Comparison of ENCODE assay signal across 20 cellular contexts in genomic region chr7:29249383-29249750, GRCh38.
"Had no signal": no experiment of that assay in that cellular context is flagged by ENCODE, and none has a peak within 500 bp of the region (broad histone marks: within the 10 kb centered on the region; RNA-seq: fewer than 3 reads in every experiment).

No MANE protein-coding gene starts in this region.

- H3K9me3 ChIP-seq: gastrocnemius medialis, mucosa of descending colon, stomach had no signal

- H3K9me3 Mint-ChIP-seq: activated T-cell treated with anti-CD3 and anti-CD28 coated beads, Interleukin-2, amount 50 U/mL, for 72 hours; naive B cell; stimulated activated effector memory CD8-positive, alpha-beta T cell treated with anti-CD3 and anti-CD28 coated beads, Interleukin-12 subunit alpha, Interleukin-12 subunit beta, amount 100 ng/mL, for 72 hours had no signal

- H3K27ac ChIP-seq: parathyroid adenoma, skin epidermis had no signal

- ATAC-seq: activated T-cell treated with anti-CD3 and anti-CD28 coated beads, Interleukin-2, amount 50 U/mL, for 72 hours; esophagus mucosa; stimulated activated effector memory CD8-positive, alpha-beta T cell treated with anti-CD3 and anti-CD28 coated beads, Interleukin-12 subunit alpha, Interleukin-12 subunit beta, amount 100 ng/mL, for 72 hours had no signal

- FAIRE-seq: astrocyte, bronchial epithelial cell, kidney, TTC549 had no signal

- H3K4me1 ChIP-seq: parathyroid adenoma had no signal

- H3K4me3 ChIP-seq: gastrocnemius medialis, mucosa of descending colon, skin epidermis, stomach had no signal

- DNase-seq: activated CD4-positive, alpha-beta T cell treated with anti-CD3 and anti-CD28 coated beads, Interleukin-2, amount 50 U/mL, for 4 hours; activated effector memory CD4-positive, alpha-beta T cell treated with anti-CD3 and anti-CD28 coated beads, Interleukin-2, amount 50 U/mL, for 16 hours; activated naive CD4-positive, alpha-beta T cell treated with anti-CD3 and anti-CD28 coated beads, Interleukin-2, amount 50 U/mL, for 16 hours; activated T-cell treated with anti-CD3 and anti-CD28 coated beads, Interleukin-2, amount 50 U/mL, for 72 hours; effector CD8-positive, alpha-beta T cell; gastrocnemius medialis; kidney; left ventricle myocardium superior; mesenchymal stem cell; mucosa of descending colon; naive B cell; stimulated activated CD4-positive, alpha-beta T cell treated with anti-CD3 and anti-CD28 coated beads, Interleukin-4, amount 100 ng/mL, for 1 hour; stomach had no signal

- H3K27me3 ChIP-seq: gastrocnemius medialis, stomach had no signal

- H3K27ac Mint-ChIP-seq: activated T-cell treated with anti-CD3 and anti-CD28 coated beads, Interleukin-2, amount 50 U/mL, for 72 hours had no signal

- H3K36me3 ChIP-seq: gastrocnemius medialis, stomach had no signal

- H3K36me3 Mint-ChIP-seq: naive B cell; stimulated activated effector memory CD8-positive, alpha-beta T cell treated with anti-CD3 and anti-CD28 coated beads, Interleukin-12 subunit alpha, Interleukin-12 subunit beta, amount 100 ng/mL, for 72 hours had no signal

- H3K4me3 Mint-ChIP-seq: activated T-cell treated with anti-CD3 and anti-CD28 coated beads, Interleukin-2, amount 50 U/mL, for 72 hours; naive B cell; stimulated activated effector memory CD8-positive, alpha-beta T cell treated with anti-CD3 and anti-CD28 coated beads, Interleukin-12 subunit alpha, Interleukin-12 subunit beta, amount 100 ng/mL, for 72 hours had no signal
